Comparison of ENCODE assay signal across 13 cellular contexts in genomic region chr3:11919390-11919789, GRCh38.
"Had no signal": no experiment of that assay in that cellular context is flagged by ENCODE, and none has a peak within 500 bp of the region (broad histone marks: within the 10 kb centered on the region; RNA-seq: fewer than 3 reads in every experiment).

No MANE protein-coding gene starts in this region.

- H3K4me3 ChIP-seq: ascending aorta, lower lobe of right lung, thyroid gland, uterus had no signal

- H3K4me1 ChIP-seq: ascending aorta, lower lobe of right lung, thyroid gland, uterus had no signal

- H3K9me3 ChIP-seq: ascending aorta, lower lobe of right lung, thyroid gland, uterus had no signal

- H3K27me3 ChIP-seq: ascending aorta, thyroid gland, uterus had no signal

- DNase-seq: activated CD4-positive, alpha-beta T cell treated with anti-CD3 and anti-CD28 coated beads, Interleukin-2, amount 10 ng/mL, durations not matched to agents 24 days and 14 days; activated CD4-positive, CD25-positive, alpha-beta regulatory T cell; activated naive CD4-positive, alpha-beta T cell treated with anti-CD3 and anti-CD28 coated beads, Interleukin-2, amount 10 ng/mL, durations not matched to agents 7 days and 5 days; activated T-cell treated with anti-CD3 and anti-CD28 coated beads, Interleukin-2, amount 50 U/mL, for 24 hours; dermis blood vessel endothelial cell; effector memory CD8-positive, alpha-beta T cell; immature natural killer cell; lower lobe of right lung; stimulated activated CD4-positive, alpha-beta T cell treated with anti-CD3 and anti-CD28 coated beads, Interleukin-12 subunit alpha, Interleukin-12 subunit beta, amount 100 ng/mL, for 4 hours; thyroid gland; uterus had no signal

- ATAC-seq: effector memory CD8-positive, alpha-beta T cell; lower lobe of right lung; stimulated activated effector memory CD8-positive, alpha-beta T cell treated with anti-CD3 and anti-CD28 coated beads, Interleukin-12 subunit alpha, Interleukin-12 subunit beta, amount 100 ng/mL, for 72 hours had no signal

- H3K36me3 ChIP-seq: ascending aorta, lower lobe of right lung, thyroid gland, uterus had no signal

- H3K27ac ChIP-seq: ascending aorta, lower lobe of right lung, thyroid gland, uterus had no signal
